In the genomic region with DNA sequence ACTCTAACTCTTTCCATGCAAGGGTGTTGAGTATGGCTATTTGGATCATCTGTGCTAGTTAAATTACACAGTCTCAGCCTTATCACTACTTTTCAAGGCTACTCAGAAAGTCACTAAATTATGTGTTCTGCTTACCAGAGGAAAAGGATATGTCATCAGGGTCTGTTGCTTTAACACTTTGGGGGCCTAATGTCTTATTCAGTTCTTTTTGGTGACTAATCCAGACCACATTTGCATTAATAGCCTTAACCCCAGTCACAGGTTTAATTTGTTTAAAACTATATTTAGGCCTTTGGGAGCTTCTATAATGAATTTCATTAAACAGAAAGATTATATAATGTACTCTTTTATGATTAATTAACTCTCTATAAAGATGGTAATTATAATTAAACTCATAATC, we compare ENCODE assay signal across 14 cellular contexts.
"Had no signal": no experiment of that assay in that cellular context is flagged by ENCODE, and none has a peak within 500 bp of the region (broad histone marks: within the 10 kb centered on the region; RNA-seq: fewer than 3 reads in every experiment).

No MANE protein-coding gene starts in this region.

- DNase-seq: activated CD4-positive, alpha-beta T cell treated with anti-CD3 and anti-CD28 coated beads for 4 hours; activated CD8-positive, alpha-beta memory T cell treated with anti-CD3 and anti-CD28 coated beads, Interleukin-2, amount 50 U/mL, for 48 hours; activated CD8-positive, alpha-beta T cell treated with anti-CD3 and anti-CD28 coated beads for 36 hours; activated naive CD4-positive, alpha-beta T cell; activated naive CD8-positive, alpha-beta T cell treated with anti-CD3 and anti-CD28 coated beads, Interleukin-2, amount 50 U/mL, for 24 hours; body of pancreas; cortex of kidney; effector CD8-positive, alpha-beta T cell; left lung; right cardiac atrium; stimulated activated naive B cell treated with anti-CD40 and anti-IgM and Interleukin-4, amounts not matched to agents 10 μg/mL and 1 μg/mL and 100 μg/mL, for 72 hours; substantia nigra; T-helper 1 cell; upper lobe of left lung had no signal

- H3K27me3 ChIP-seq: body of pancreas, left lung, upper lobe of left lung had no signal

- H3K4me3 ChIP-seq: body of pancreas, left lung, upper lobe of left lung had no signal

- H3K9me3 ChIP-seq: body of pancreas, left lung, upper lobe of left lung had no signal

- H3K27ac ChIP-seq: body of pancreas, left lung, upper lobe of left lung had no signal

- H3K36me3 ChIP-seq: left lung, upper lobe of left lung had no signal

- ATAC-seq: activated CD8-positive, alpha-beta T cell treated with anti-CD3 and anti-CD28 coated beads for 36 hours; activated naive CD8-positive, alpha-beta T cell treated with anti-CD3 and anti-CD28 coated beads, Interleukin-2, amount 50 U/mL, for 24 hours; body of pancreas; left lung; right cardiac atrium; stimulated activated naive B cell treated with anti-CD40 and anti-IgM and Interleukin-4, amounts not matched to agents 10 μg/mL and 1 μg/mL and 100 μg/mL, for 72 hours had no signal

- H3K4me1 ChIP-seq: body of pancreas, left lung, upper lobe of left lung had no signal
